In the genomic region with DNA sequence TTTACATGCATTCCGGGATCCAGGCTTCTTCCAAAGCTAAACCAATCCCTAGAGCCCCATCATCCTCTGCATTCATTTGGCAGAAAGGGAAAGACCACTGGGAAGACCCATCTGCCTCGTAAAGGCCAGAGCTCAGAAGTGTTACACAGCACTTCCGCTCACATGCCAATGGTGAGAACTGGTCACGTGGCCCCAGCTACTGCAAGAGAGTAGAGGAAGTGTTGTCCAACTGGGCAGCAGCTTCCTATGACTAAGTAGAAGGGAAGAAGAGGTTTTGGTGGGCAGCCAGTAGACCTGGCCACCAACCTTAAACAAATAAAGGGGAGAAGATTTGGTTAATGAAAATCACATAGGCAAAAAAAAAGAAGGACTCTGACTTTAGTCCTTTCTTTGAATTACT, we compare ENCODE assay signal across 1 cellular context.
TF ChIP-seq lines count a peak whose summit lies in the region.

No MANE protein-coding gene starts in this region.

TF ChIP-seq in WTC11, 78 proteins besides CTCF, POLR2A, EP300 and RAD21 (continued from another document):
- TF ChIP-seq, protein P1, sequence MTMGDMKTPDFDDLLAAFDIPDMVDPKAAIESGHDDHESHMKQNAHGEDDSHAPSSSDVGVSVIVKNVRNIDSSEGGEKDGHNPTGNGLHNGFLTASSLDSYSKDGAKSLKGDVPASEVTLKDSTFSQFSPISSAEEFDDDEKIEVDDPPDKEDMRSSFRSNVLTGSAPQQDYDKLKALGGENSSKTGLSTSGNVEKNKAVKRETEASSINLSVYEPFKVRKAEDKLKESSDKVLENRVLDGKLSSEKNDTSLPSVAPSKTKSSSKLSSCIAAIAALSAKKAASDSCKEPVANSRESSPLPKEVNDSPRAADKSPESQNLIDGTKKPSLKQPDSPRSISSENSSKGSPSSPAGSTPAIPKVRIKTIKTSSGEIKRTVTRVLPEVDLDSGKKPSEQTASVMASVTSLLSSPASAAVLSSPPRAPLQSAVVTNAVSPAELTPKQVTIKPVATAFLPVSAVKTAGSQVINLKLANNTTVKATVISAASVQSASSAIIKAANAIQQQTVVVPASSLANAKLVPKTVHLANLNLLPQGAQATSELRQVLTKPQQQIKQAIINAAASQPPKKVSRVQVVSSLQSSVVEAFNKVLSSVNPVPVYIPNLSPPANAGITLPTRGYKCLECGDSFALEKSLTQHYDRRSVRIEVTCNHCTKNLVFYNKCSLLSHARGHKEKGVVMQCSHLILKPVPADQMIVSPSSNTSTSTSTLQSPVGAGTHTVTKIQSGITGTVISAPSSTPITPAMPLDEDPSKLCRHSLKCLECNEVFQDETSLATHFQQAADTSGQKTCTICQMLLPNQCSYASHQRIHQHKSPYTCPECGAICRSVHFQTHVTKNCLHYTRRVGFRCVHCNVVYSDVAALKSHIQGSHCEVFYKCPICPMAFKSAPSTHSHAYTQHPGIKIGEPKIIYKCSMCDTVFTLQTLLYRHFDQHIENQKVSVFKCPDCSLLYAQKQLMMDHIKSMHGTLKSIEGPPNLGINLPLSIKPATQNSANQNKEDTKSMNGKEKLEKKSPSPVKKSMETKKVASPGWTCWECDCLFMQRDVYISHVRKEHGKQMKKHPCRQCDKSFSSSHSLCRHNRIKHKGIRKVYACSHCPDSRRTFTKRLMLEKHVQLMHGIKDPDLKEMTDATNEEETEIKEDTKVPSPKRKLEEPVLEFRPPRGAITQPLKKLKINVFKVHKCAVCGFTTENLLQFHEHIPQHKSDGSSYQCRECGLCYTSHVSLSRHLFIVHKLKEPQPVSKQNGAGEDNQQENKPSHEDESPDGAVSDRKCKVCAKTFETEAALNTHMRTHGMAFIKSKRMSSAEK (CRISPR knock-in tag; IDR thresholded peaks at IDR 0.05; ENCODE audit: borderline replicate concordance) = no peak
- no peak for TF ChIP-seq ETV6 (CRISPR knock-in tag; IDR thresholded peaks at IDR 0.05)
- TF ChIP-seq, protein P2, sequence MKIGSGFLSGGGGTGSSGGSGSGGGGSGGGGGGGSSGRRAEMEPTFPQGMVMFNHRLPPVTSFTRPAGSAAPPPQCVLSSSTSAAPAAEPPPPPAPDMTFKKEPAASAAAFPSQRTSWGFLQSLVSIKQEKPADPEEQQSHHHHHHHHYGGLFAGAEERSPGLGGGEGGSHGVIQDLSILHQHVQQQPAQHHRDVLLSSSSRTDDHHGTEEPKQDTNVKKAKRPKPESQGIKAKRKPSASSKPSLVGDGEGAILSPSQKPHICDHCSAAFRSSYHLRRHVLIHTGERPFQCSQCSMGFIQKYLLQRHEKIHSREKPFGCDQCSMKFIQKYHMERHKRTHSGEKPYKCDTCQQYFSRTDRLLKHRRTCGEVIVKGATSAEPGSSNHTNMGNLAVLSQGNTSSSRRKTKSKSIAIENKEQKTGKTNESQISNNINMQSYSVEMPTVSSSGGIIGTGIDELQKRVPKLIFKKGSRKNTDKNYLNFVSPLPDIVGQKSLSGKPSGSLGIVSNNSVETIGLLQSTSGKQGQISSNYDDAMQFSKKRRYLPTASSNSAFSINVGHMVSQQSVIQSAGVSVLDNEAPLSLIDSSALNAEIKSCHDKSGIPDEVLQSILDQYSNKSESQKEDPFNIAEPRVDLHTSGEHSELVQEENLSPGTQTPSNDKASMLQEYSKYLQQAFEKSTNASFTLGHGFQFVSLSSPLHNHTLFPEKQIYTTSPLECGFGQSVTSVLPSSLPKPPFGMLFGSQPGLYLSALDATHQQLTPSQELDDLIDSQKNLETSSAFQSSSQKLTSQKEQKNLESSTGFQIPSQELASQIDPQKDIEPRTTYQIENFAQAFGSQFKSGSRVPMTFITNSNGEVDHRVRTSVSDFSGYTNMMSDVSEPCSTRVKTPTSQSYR (CRISPR knock-in tag; IDR thresholded peaks at IDR 0.05) = no peak
TF ChIP-seq in WTC11: peak in this region for 1.
